Comparison of ENCODE assay signal across 9 cellular contexts in genomic region chr12:89160716-89161123, GRCh38.
A peak's percentile ranks its signal among the peaks of the same experiment; 100 is the strongest.
DNase-seq lines count a peak whose midpoint lies in the region; ATAC-seq and TF ChIP-seq lines count a peak whose summit lies in the region.
"Had no signal": no experiment of that assay in that cellular context is flagged by ENCODE, and none has a peak within 500 bp of the region (broad histone marks: within the 10 kb centered on the region; RNA-seq: fewer than 3 reads in every experiment).

No MANE protein-coding gene starts in this region.

- H3K36me3 ChIP-seq in body of pancreas (replicated peaks in 1 of 2; ENCODE audit: insufficient read depth in 1 of 2, low read depth in 2 of 2) (no peaks in the 10 kb centered on the region), muscle layer of duodenum (ENCODE audit: control insufficient read depth in 1 of 2, insufficient read depth in 2 of 2, low read length in 2 of 2) (no peaks in the 10 kb centered on the region)

- H3K27ac ChIP-seq in body of pancreas (peak overlapping the region in 1 of 4 donors; percentile 23), muscle layer of duodenum (ENCODE audit: low read length) (peak overlapping the region; percentile 58)

- WGBS in body of pancreas, 2 donors, result 40 to 56% methylated on average over 5 of the region's 5 CpGs

- no peak overlapping the region for H3K4me3 Mint-ChIP-seq in effector memory CD8-positive, alpha-beta T cell
- H3K4me3 Mint-ChIP-seq: nephron had no signal

- H3K4me1 Mint-ChIP-seq in effector memory CD8-positive, alpha-beta T cell (ENCODE audit: low read depth in 2 of 2), result no peaks in the 10 kb centered on the region
- H3K4me1 Mint-ChIP-seq: nephron had no signal

- H3K9me3 Mint-ChIP-seq in effector memory CD8-positive, alpha-beta T cell, result no peaks in the 10 kb centered on the region
- H3K9me3 Mint-ChIP-seq: nephron had no signal

- H3K4me1 ChIP-seq in body of pancreas (no peaks in the 10 kb centered on the region), muscle layer of duodenum (ENCODE audit: control insufficient read depth in 1 of 2, insufficient read depth in 2 of 2, low read length in 2 of 2) (peaks cover 16 to 30% of the 10 kb centered on the region in 2 donors)

- H3K27me3 Mint-ChIP-seq in effector memory CD8-positive, alpha-beta T cell, result no peaks in the 10 kb centered on the region

- no peaks in the 10 kb centered on the region for H3K36me3 Mint-ChIP-seq in effector memory CD8-positive, alpha-beta T cell (ENCODE audit: insufficient read depth)

- peak; percentile 59 for DNase-seq in AG09319 (ENCODE audit: extremely low read depth, low read depth)
- peak; percentile 50 to 65 for DNase-seq in NOMO-1 (lab: John Stamatoyannopoulos, UW; ENCODE audit: unreplicated experiment in 2 of 2)
- DNase-seq in body of pancreas, result peak; percentile 11 to 57 (median 14)
- DNase-seq in effector memory CD8-positive, alpha-beta T cell, result no peak
- no peak for DNase-seq in effector CD8-positive, alpha-beta T cell (lab: John Stamatoyannopoulos, UW)
- DNase-seq in NCI-H748 treated with DMSO at 0.1 percent for 48 hours (lab: John Stamatoyannopoulos, UW), result no peak

- TF ChIP-seq POLR2A in body of pancreas (IDR thresholded peaks at IDR 0.05), result no peak

- no peaks in the 10 kb centered on the region for H3K27me3 ChIP-seq in body of pancreas
- H3K27me3 ChIP-seq in muscle layer of duodenum (ENCODE audit: low read depth, low read length), result no peaks in the 10 kb centered on the region

- H3K9me3 ChIP-seq in body of pancreas (no peaks in the 10 kb centered on the region), muscle layer of duodenum (ENCODE audit: control insufficient read depth in 1 of 2, low read length in 2 of 2) (no peaks in the 10 kb centered on the region)

- intact Hi-C loops in body of pancreas (cut with DNase I), result no loop called here

- H3K4me3 ChIP-seq in body of pancreas (no peak overlapping the region), muscle layer of duodenum (ENCODE audit: low read depth in 1 of 2, low read length in 2 of 2) (no peak overlapping the region)

- ATAC-seq in body of pancreas (no peak), HG03520 (IDR thresholded peaks at IDR 0.05; ENCODE audit: unreplicated experiment) (no peak)
- ATAC-seq in effector memory CD8-positive, alpha-beta T cell (replicated peaks), result no peak

- TF ChIP-seq CTCF in AG09319 (IDR thresholded peaks at IDR 0.05; ENCODE audit: low read depth, low read length) (no peak), body of pancreas (IDR thresholded peaks at IDR 0.05) (no peak)

- no peak overlapping the region for H3K27ac Mint-ChIP-seq in effector memory CD8-positive, alpha-beta T cell
- H3K27ac Mint-ChIP-seq: nephron had no signal

Comparison
In these comparisons a context has a peak if more than half of its experiments do, and no peak if none do; other contexts are left out.
1. DNase-seq: peak in AG09319 (single experiment), NOMO-1 (2 of 2) and body of pancreas (4 of 4); none in effector memory CD8-positive, alpha-beta T cell (0 of 3), effector CD8-positive, alpha-beta T cell (single experiment) and NCI-H748 treated with DMSO at 0.1 percent for 48 hours (single experiment).